In genomic region chr3:157335198-157335597, GRCh38 we compare ENCODE assay signal across 1 cellular context.
TF ChIP-seq lines count a peak whose summit lies in the region.

No MANE protein-coding gene starts in this region.

TF ChIP-seq in IMR-90, 13 proteins besides CTCF, POLR2A, EP300 and RAD21 (continued from another document):
- TF ChIP-seq USF2 (IDR thresholded peaks at IDR 0.05; ENCODE audit: low read depth, low read length) (no peak), FOS (IDR thresholded peaks at IDR 0.05; ENCODE audit: low read depth, low read length) (no peak), SMC3 (IDR thresholded peaks at IDR 0.05; ENCODE audit: low read depth, low read length) (no peak), NFE2L2 (IDR thresholded peaks at IDR 0.05; ENCODE audit: low read depth, low read length) (no peak), RCOR1 (IDR thresholded peaks at IDR 0.05; ENCODE audit: insufficient replicate concordance, low read length) (no peak), MAFK (IDR thresholded peaks at IDR 0.05; ENCODE audit: low read depth, low read length) (no peak), CHD1 (IDR thresholded peaks at IDR 0.05; ENCODE audit: low read depth, low read length) (no peak), MXI1 (IDR thresholded peaks at IDR 0.05; ENCODE audit: borderline replicate concordance, low read depth, low read length) (no peak), MAZ (IDR thresholded peaks at IDR 0.05; ENCODE audit: borderline replicate concordance, low read depth, low read length) (no peak), RFX5 (IDR thresholded peaks at IDR 0.05; ENCODE audit: low read depth, low read length) (no peak)
